ENCODE assay signal across 8 cellular contexts in the genomic region with DNA sequence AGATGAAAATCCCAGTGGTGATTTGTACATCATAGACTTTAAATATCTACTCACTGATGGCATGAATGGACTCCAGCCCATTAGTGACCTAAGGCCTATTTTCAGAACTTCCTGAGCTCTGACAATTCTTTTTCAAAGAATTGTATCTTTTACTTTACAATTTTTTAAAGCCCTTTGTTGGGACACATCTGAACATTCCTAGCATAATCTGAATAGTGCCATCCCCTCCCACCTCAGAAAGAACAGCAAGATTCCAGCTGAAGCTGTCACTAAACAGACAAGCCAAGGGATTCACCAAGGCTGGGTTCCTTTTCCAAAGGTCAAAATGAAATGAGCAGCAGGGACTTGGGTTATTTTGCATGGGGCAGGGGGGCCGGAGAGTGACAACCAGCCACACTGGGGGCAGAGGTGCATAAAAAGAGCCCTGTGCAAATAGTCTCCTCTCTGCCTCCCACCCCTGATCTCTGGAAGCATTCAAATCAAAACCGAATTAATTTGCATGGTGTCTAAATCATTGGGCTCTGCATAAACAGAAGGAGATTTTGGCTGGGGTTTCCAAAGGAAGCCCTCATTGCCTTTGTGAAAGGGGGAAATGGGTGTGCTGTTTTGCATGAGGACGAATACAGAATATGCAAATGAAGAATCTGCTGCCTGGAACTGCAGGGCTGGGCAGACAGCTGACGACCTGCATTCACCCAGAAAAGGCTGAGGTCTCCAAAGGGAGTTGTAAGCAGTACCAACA. TPM values are rescaled to one million over a fixed set of nuclear protein-coding genes. Genes with fewer than 3 reads are reported as not detected.
DNase-seq lines count a peak whose midpoint lies in the region; ATAC-seq and TF ChIP-seq lines count a peak whose summit lies in the region.

No MANE protein-coding gene starts in this region.

- H3K27me3 ChIP-seq in IMR-90 (ENCODE audit: control insufficient read depth, insufficient read depth, low read length) = no peaks in the 10 kb centered on the region

- H4K5ac ChIP-seq in IMR-90 (ENCODE audit: low read depth, low read length) = no peak overlapping the region

- no peak overlapping the region for H3K14ac ChIP-seq in IMR-90 (replicated peaks; ENCODE audit: low read depth, low read length)

- no peak overlapping the region for H2BK20ac ChIP-seq in IMR-90 (ENCODE audit: low read depth, low read length)

- H2AFZ ChIP-seq in IMR-90 (replicated peaks; ENCODE audit: low read length, poor library complexity) = no peak overlapping the region

- H2BK120ac ChIP-seq in IMR-90 (ENCODE audit: low read depth, low read length) = no peak overlapping the region

- H3K79me1 ChIP-seq in IMR-90 (ENCODE audit: low read depth in 1 of 2, low read length in 2 of 2) = peaks cover 12% of the 10 kb centered on the region in 2 experiments; a peak in 2 of 4 replicates

- intact Hi-C loops in IMR-90 (cut with micrococcal nuclease) = no loop called here

- POLR2A ChIA-PET in IMR-90 (lab: Charles Lee; ENCODE audit: unreplicated experiment) = no interaction called here

- H3K4me1 ChIP-seq in IMR-90 (ENCODE audit: control insufficient read depth, insufficient read depth, low read length) = peaks cover 5% of the 10 kb centered on the region

- peak; percentile 60 for DNase-seq in IMR-90
- peak; percentile 56 for DNase-seq in islet precursor cell
- no peak for DNase-seq in middle frontal gyrus (ENCODE audit: extremely low spot score, low spot score)
- no peak for DNase-seq in putamen (ENCODE audit: low spot score)
- no peak for DNase-seq in NCI-H128 (lab: John Stamatoyannopoulos, UW; ENCODE audit: unreplicated experiment)
- no peak for DNase-seq in DMS79 (lab: John Stamatoyannopoulos, UW)

- H4K20me1 ChIP-seq in IMR-90 (ENCODE audit: insufficient read depth, low read length) = no peaks in the 10 kb centered on the region

- H2BK5ac ChIP-seq in IMR-90 (ENCODE audit: low read depth, low read length, poor library complexity, severe bottlenecking) = no peak overlapping the region

- CTCF ChIA-PET in IMR-90 (lab: Yijun Ruan, JAX) = no interaction called here

- no peak overlapping the region for H2AK9ac ChIP-seq in IMR-90 (replicated peaks; ENCODE audit: low read depth, low read length, poor library complexity)

- ATAC-seq in GM18519 (IDR thresholded peaks at IDR 0.05; ENCODE audit: low FRiP score, unreplicated experiment) = peak; percentile 99
- peak; percentile 100 for ATAC-seq in GM21723 (IDR thresholded peaks at IDR 0.05; ENCODE audit: unreplicated experiment)
- peak; percentile 63 for ATAC-seq in IMR-90 (ENCODE audit: low read depth)

- in situ Hi-C loops in IMR-90 (cut with MboI; ENCODE audit: low sequenced_read_pairs) = no loop called here

- H3K4ac ChIP-seq in IMR-90 (ENCODE audit: low read depth, low read length) = no peak overlapping the region

- no peak overlapping the region for H4K91ac ChIP-seq in IMR-90 (ENCODE audit: insufficient read depth, low read depth, low read length)

- H3K4me3 ChIP-seq in IMR-90 (ENCODE audit: insufficient read depth, low read depth, low read length) = no peak overlapping the region

- H3K4me2 ChIP-seq in IMR-90 (ENCODE audit: low read depth, low read length) = no peak overlapping the region

- H3K23ac ChIP-seq in IMR-90 (ENCODE audit: low read depth, low read length) = no peak overlapping the region

- no TSS peak for BruUV-seq in IMR-90 (replicated peaks; lab: Mats Ljungman, UMichigan)

- H3K18ac ChIP-seq in IMR-90 (ENCODE audit: low read depth, low read length) = no peak overlapping the region

- no peaks in the 10 kb centered on the region for H3K9me1 ChIP-seq in IMR-90 (ENCODE audit: insufficient read depth, low read length)

- no peak overlapping the region for H3K27ac ChIP-seq in IMR-90 (ENCODE audit: insufficient read depth, low read length)

- no peak overlapping the region for H2BK15ac ChIP-seq in IMR-90 (ENCODE audit: low read depth, low read length)

- no peak overlapping the region for H3K56ac ChIP-seq in IMR-90 (ENCODE audit: extremely low read depth, insufficient read depth, low read length)

- TF ChIP-seq POLR2A in IMR-90 (IDR thresholded peaks at IDR 0.05; ENCODE audit: low read depth, low read length) = no peak

- dilution Hi-C loops in IMR-90 (cut with HindIII; ENCODE audit: low sequenced_read_pairs, unreplicated experiment) = no loop called here

- peaks cover 4% of the 10 kb centered on the region for H3K36me3 ChIP-seq in IMR-90 (ENCODE audit: control insufficient read depth, insufficient read depth, low read length)

- no peak for TF ChIP-seq RAD21 in IMR-90 (IDR thresholded peaks at IDR 0.05; ENCODE audit: low read length)

- no peak overlapping the region for H3K9ac ChIP-seq in IMR-90 (ENCODE audit: low read depth, low read length)

- no peak for TF ChIP-seq CTCF in IMR-90 (conservative IDR thresholded peaks at IDR 0.05; ENCODE audit: low read depth, low read length)

- no peaks in the 10 kb centered on the region for H3K9me3 ChIP-seq in IMR-90 (ENCODE audit: control insufficient read depth, insufficient read depth, low read length)

- no CpG with 5 or more reads among the region's 4 CpGs for WGBS in IMR-90 (ENCODE audit: extremely low coverage in 2 of 2, insufficient read length in 1 of 2), 2 experiments

- no peak overlapping the region for H4K8ac ChIP-seq in IMR-90 (ENCODE audit: low read depth in 2 of 2, low read length in 2 of 2)

- no peak overlapping the region for H2AK5ac ChIP-seq in IMR-90 (ENCODE audit: low read depth, low read length)

TF ChIP-seq in IMR-90, 13 proteins besides CTCF, POLR2A, EP300 and RAD21:
- no peak for TF ChIP-seq RFX5 (IDR thresholded peaks at IDR 0.05; ENCODE audit: low read depth, low read length)
- TF ChIP-seq MAFK (IDR thresholded peaks at IDR 0.05; ENCODE audit: low read depth, low read length) = no peak
- no peak for TF ChIP-seq RCOR1 (IDR thresholded peaks at IDR 0.05; ENCODE audit: insufficient replicate concordance, low read length)
- no peak for TF ChIP-seq NFE2L2 (IDR thresholded peaks at IDR 0.05; ENCODE audit: low read depth, low read length)
- TF ChIP-seq BHLHE40 (IDR thresholded peaks at IDR 0.05; ENCODE audit: low read depth, low read length) = no peak
TF ChIP-seq in IMR-90: peak in this region for 0.

RNA-seq across cellular contexts. Expression of a gene that starts 17.2 kb away (rescaled TPM):
- total RNA-seq in IMR-90 (2012; rRNA removed) = 111 and 132 TPM in 2 replicates
- 30.7 and 36.9 TPM in 2 replicates for polyA plus RNA-seq in IMR-90 (2012; rRNA removed)
- 17.3 and 20.6 TPM in 2 replicates for polyA plus RNA-seq in IMR-90 (2012; cell fraction: cytosol; rRNA removed)
- 25.9 and 75.6 TPM in 2 replicates for polyA plus RNA-seq in IMR-90 (2012; cell fraction: nucleus; rRNA removed; ENCODE audit: low replicate concordance)

Comparison
In these comparisons a context has a peak if more than half of its experiments do, and no peak if none do; other contexts are left out.
1. DNase-seq: peak in IMR-90 (single experiment) and islet precursor cell (single experiment); none in middle frontal gyrus (single experiment), putamen (single experiment), NCI-H128 (single experiment) and DMS79 (single experiment).
2. Peak in every context shown above with its lines, with median percentiles within 50 percentile points of each other: ATAC-seq.